ENCODE assay signal across 9 cellular contexts in the genomic region with DNA sequence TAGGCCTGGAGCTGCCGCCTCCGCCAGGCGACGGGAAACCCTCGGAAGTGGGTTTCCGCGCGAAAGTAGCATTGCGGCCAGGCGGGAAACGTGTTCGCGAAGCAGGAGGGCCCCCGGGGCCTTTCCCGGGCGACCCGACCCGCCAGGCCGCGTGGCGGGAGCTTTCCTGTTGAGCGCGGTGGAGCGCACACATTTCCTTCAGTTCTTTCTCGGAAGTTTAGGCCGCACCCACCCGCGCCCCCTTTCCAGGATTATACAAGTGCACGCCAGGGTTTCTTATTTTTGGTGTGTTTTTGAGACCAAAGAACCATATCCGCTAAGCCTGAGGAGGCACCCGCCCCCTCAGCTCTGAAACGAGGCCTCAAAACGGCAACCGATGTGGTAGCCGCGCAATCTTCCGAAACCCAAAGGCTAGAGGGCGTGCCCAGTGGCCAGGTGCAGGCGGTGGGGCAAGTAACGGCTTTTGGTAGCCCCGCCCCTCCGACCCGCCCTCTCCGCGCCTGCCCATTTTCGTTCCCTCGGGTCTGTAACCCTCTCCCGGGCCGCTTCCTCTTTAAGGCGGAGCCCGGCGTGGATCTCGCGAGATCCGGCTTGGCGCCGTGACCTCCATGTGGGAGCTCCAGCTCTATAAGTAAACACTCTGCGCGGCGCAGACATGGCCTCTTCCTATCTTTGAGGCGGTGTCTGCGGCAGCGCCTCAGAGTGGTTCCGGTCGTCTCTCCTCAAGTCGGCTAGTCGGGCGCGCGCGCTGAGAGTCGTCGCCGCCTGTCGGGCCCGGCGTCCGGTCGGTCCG. TPM values are rescaled to one million over a fixed set of nuclear protein-coding genes. Genes with fewer than 3 reads are reported as not detected.
DNase-seq lines count a peak whose midpoint lies in the region; ATAC-seq, FAIRE-seq and TF ChIP-seq lines count a peak whose summit lies in the region.
"Had no signal": no experiment of that assay in that cellular context is flagged by ENCODE, and none has a peak within 500 bp of the region (broad histone marks: within the 10 kb centered on the region; RNA-seq: fewer than 3 reads in every experiment).

TSS of gene UHRF2 (plus strand) at position 628 of the 793 bp plus-strand sequence. CDS start 292 bp downstream, outside the sequence.

- peak within 1 kb of the TSS; percentile 60 to 83 for H3K9ac ChIP-seq in kidney (ENCODE audit: low read length in 2 of 2)

- H3K36me3 ChIP-seq in kidney (ENCODE audit: control insufficient read depth in 1 of 2, insufficient read depth in 2 of 2, low read length in 2 of 2): no peaks in the 10 kb centered on the region

- H3K27ac ChIP-seq in kidney (ENCODE audit: low read depth in 2 of 2, low read length in 2 of 2): peak within 1 kb of the TSS; percentile 68 to 72

- FAIRE-seq in kidney (lab: Jason Lieb, UNC): no peak
- FAIRE-seq: colon had no signal

- H3K4me3 ChIP-seq in kidney (ENCODE audit: low read length in 2 of 2): peak within 1 kb of the TSS; percentile 69 to 93

- peak; percentile 79 for ATAC-seq in GM19035 (IDR thresholded peaks at IDR 0.05; ENCODE audit: unreplicated experiment)
- ATAC-seq in HG03354 (IDR thresholded peaks at IDR 0.05; ENCODE audit: poor library complexity, severe bottlenecking, unreplicated experiment): peak; percentile 79

- H3K9me3 ChIP-seq in kidney (ENCODE audit: control insufficient read depth in 1 of 2, low read length in 2 of 2): no peaks in the 10 kb centered on the region

- TF ChIP-seq CTCF in AG09319 (IDR thresholded peaks at IDR 0.05; ENCODE audit: low read depth, low read length) (no peak), kidney (IDR thresholded peaks at IDR 0.05; ENCODE audit: borderline replicate concordance, extremely low read depth, insufficient read depth) (no peak)

- intact Hi-C loops in kidney (cut with DNase I): no loop called here

- DNase-seq in AG09319 (ENCODE audit: extremely low read depth, low read depth): peak; percentile 95
- DNase-seq in NCI-H446 treated with DMSO at 0.1 percent for 48 hours (lab: John Stamatoyannopoulos, UW): peak; percentile 98
- peak; percentile 97 for DNase-seq in activated CD4-positive, CD25-positive, alpha-beta regulatory T cell treated with anti-CD3 and anti-CD28 coated beads, Interleukin-2, amount 50 U/mL, for 72 hours
- DNase-seq in cerebellar nuclear complex (lab: John Stamatoyannopoulos, UW): peak; percentile 74 to 83
- peak; percentile 99 for DNase-seq in kidney
- DNase-seq in stimulated activated CD4-positive, alpha-beta T cell treated with anti-CD3 and anti-CD28 coated beads, Interleukin-15, amount 100 ng/mL, for 24 hours: peak; percentile 100

- H3K4me1 ChIP-seq in kidney (ENCODE audit: control insufficient read depth in 1 of 2, insufficient read depth in 1 of 2, low read depth in 1 of 2, low read length in 2 of 2): peaks cover 0 to 4% of the 10 kb centered on the region in 2 donors

RNA-seq across cellular contexts. Expression of gene UHRF2, which starts in this region (rescaled TPM):
- 45.1 TPM for total RNA-seq in kidney
- 14.2 TPM for polyA plus RNA-seq in kidney (ENCODE audit: insufficient read depth, low read depth, low replicate concordance)

Comparison
In these comparisons a context has a peak if more than half of its experiments do, and no peak if none do; other contexts are left out.
1. Peak in every context shown above with its lines: DNase-seq, ATAC-seq, H3K4me3 ChIP-seq and H3K27ac ChIP-seq.